ENCODE assay signal across 10 cellular contexts in genomic region chr1:203669739-203670138, GRCh38. TPM values are rescaled to one million over a fixed set of nuclear protein-coding genes. Genes with fewer than 3 reads are reported as not detected.
DNase-seq lines count a peak whose midpoint lies in the region; TF ChIP-seq lines count a peak whose summit lies in the region.
"Had no signal": no experiment of that assay in that cellular context is flagged by ENCODE, and none has a peak within 500 bp of the region (broad histone marks: within the 10 kb centered on the region; RNA-seq: fewer than 3 reads in every experiment).

No MANE protein-coding gene starts in this region.

- H3K27ac Mint-ChIP-seq in MCF 10A (ENCODE audit: low read depth, unreplicated experiment) = no peak overlapping the region

- TF ChIP-seq POLR2A in breast epithelium (IDR thresholded peaks at IDR 0.05) (no peak), vagina (IDR thresholded peaks at IDR 0.05) (no peak)

- H3K9me3 ChIP-seq in breast epithelium (no peaks in the 10 kb centered on the region), vagina (no peaks in the 10 kb centered on the region)

- intact Hi-C loops in MCF 10A (cut with micrococcal nuclease) (no loop called here), breast epithelium (cut with DNase I; ENCODE audit: low total_unique reads) (no loop called here), vagina (cut with DNase I) (loop anchor here (5.0 kb wide), 1 partner anchor 42 kb away; the partner anchor contains the start of gene ATP2B4)

- no peaks in the 10 kb centered on the region for H3K27me3 Mint-ChIP-seq in MCF 10A (ENCODE audit: insufficient read depth, unreplicated experiment)
- H3K27me3 Mint-ChIP-seq: stimulated activated naive CD8-positive, alpha-beta T cell treated with anti-CD3 and anti-CD28 coated beads, Interleukin-15, amount 100 ng/mL, for 72 hours had no signal

- H3K36me3 ChIP-seq in breast epithelium (no peaks in the 10 kb centered on the region), brain microvascular endothelial cell (replicated peaks) (no peaks in the 10 kb centered on the region), vagina (no peaks in the 10 kb centered on the region)

- no peak overlapping the region for H3K4me3 ChIP-seq in breast epithelium
- no peak overlapping the region for H3K4me3 ChIP-seq in brain microvascular endothelial cell (ENCODE audit: low read depth, low read length)
- H3K4me3 ChIP-seq in vagina = no peak overlapping the region

- no peaks in the 10 kb centered on the region for H3K9me3 Mint-ChIP-seq in MCF 10A (ENCODE audit: unreplicated experiment)
- H3K9me3 Mint-ChIP-seq: IgD-negative memory B cell; stimulated activated naive CD8-positive, alpha-beta T cell treated with anti-CD3 and anti-CD28 coated beads, Interleukin-15, amount 100 ng/mL, for 72 hours had no signal

- no peaks in the 10 kb centered on the region for H3K36me3 Mint-ChIP-seq in MCF 10A (ENCODE audit: insufficient read depth, unreplicated experiment)

- no peaks in the 10 kb centered on the region for H3K27me3 ChIP-seq in breast epithelium
- H3K27me3 ChIP-seq in brain microvascular endothelial cell (replicated peaks) = no peaks in the 10 kb centered on the region
- no peaks in the 10 kb centered on the region for H3K27me3 ChIP-seq in vagina

- TF ChIP-seq CTCF in MCF 10A (IDR thresholded peaks at IDR 0.05; ENCODE audit: unreplicated experiment) = no peak
- no peak for TF ChIP-seq CTCF in breast epithelium (IDR thresholded peaks at IDR 0.05)
- TF ChIP-seq CTCF in brain microvascular endothelial cell (IDR thresholded peaks at IDR 0.05; ENCODE audit: low read depth, low read length, missing control alignments) = no peak
- TF ChIP-seq CTCF in vagina (IDR thresholded peaks at IDR 0.05) = no peak

- H3K4me1 Mint-ChIP-seq in MCF 10A (ENCODE audit: insufficient read depth, unreplicated experiment) = peaks cover 19% of the 10 kb centered on the region

- in situ Hi-C loops in brain microvascular endothelial cell (cut with HindIII; ENCODE audit: low pct_ligation_motif_present, low sequenced_read_pairs) = no loop called here

- H3K4me1 ChIP-seq in breast epithelium = peaks cover 11 to 19% of the 10 kb centered on the region in 2 donors
- peaks cover 97% of the 10 kb centered on the region for H3K4me1 ChIP-seq in vagina

- H3K27ac ChIP-seq in breast epithelium (no peak overlapping the region), brain microvascular endothelial cell (peak overlapping the region; percentile 30), vagina (peak overlapping the region; percentile 81)

- peak; percentile 80 for DNase-seq in MCF 10A (ENCODE audit: unreplicated experiment)
- DNase-seq in breast epithelium (ENCODE audit: low spot score in 2 of 2) = no peak
- peak; percentile 69 for DNase-seq in brain microvascular endothelial cell
- peak; percentile 85 for DNase-seq in islet precursor cell
- no peak for DNase-seq in vagina (ENCODE audit: extremely low spot score in 2 of 2)
- DNase-seq in NCI-H1105 (lab: John Stamatoyannopoulos, UW) = no peak
- no peak for DNase-seq in NCI-H2107 treated with DMSO at 0.1 percent for 48 hours (lab: John Stamatoyannopoulos, UW; ENCODE audit: unreplicated experiment)
- DNase-seq in NCI-H446 treated with DMSO at 0.1 percent for 48 hours (lab: John Stamatoyannopoulos, UW) = no peak
- DNase-seq: stimulated activated naive CD8-positive, alpha-beta T cell treated with anti-CD3 and anti-CD28 coated beads, Interleukin-15, amount 100 ng/mL, for 72 hours had no signal

- POLR2A ChIA-PET in MCF 10A (lab: Yijun Ruan, JAX) = interaction anchor here (0.8 to 1.4 kb wide), 3 partner anchors 23 to 162 kb away, joined by 3 to 4 read pairs (median 3); no protein-coding TSS in a partner anchor

- H3K4me3 Mint-ChIP-seq in MCF 10A (ENCODE audit: unreplicated experiment) = no peak overlapping the region
- H3K4me3 Mint-ChIP-seq: IgD-negative memory B cell; stimulated activated naive CD8-positive, alpha-beta T cell treated with anti-CD3 and anti-CD28 coated beads, Interleukin-15, amount 100 ng/mL, for 72 hours had no signal

- BruUV-seq in MCF 10A (replicated peaks; lab: Mats Ljungman, UMichigan) = no TSS peak

- CTCF ChIA-PET in MCF 10A (lab: Yijun Ruan, JAX) = interaction anchor here (0.6 to 3.5 kb wide), 4 partner anchors 32 to 845 kb away, joined by 3 to 15 read pairs (median 4); no protein-coding TSS in a partner anchor

RNA-seq across cellular contexts. Expression of gene ATP2B4, which starts 43.1 kb away (rescaled TPM):
- total RNA-seq in MCF 10A (2022) (15.4 and 17.0 TPM in 2 replicates), breast epithelium (10 to 100 TPM; 55.7 to 97.1 (median 59.1) TPM), vagina (101 TPM)

Comparison
In these comparisons a context has a peak if more than half of its experiments do, and no peak if none do; other contexts are left out.
1. DNase-seq: peak in MCF 10A (single experiment), brain microvascular endothelial cell (single experiment) and islet precursor cell (single experiment); none in breast epithelium (0 of 2), vagina (0 of 2), NCI-H1105 (single experiment), NCI-H2107 treated with DMSO at 0.1 percent for 48 hours (single experiment) and NCI-H446 treated with DMSO at 0.1 percent for 48 hours (single experiment).
2. H3K27ac ChIP-seq: peak in brain microvascular endothelial cell (single experiment) and vagina (single experiment); none in breast epithelium (0 of 2).